43 cellular contexts compared by ENCODE assay signal in genomic region chr16:48115299-48115698, GRCh38. TPM values are rescaled to one million over a fixed set of nuclear protein-coding genes. Genes with fewer than 3 reads are reported as not detected.
"Had no signal": no experiment of that assay in that cellular context is flagged by ENCODE, and none has a peak within 500 bp of the region (broad histone marks: within the 10 kb centered on the region; RNA-seq: fewer than 3 reads in every experiment).

No MANE protein-coding gene starts in this region.

- H3K9me3 ChIP-seq: adrenal gland, ascending aorta, body of pancreas, breast epithelium had no signal

- ATAC-seq: activated naive CD4-positive, alpha-beta T cell treated with anti-CD3 and anti-CD28 coated beads, Interleukin-2, amount 50 U/mL, for 72 hours; activated naive CD8-positive, alpha-beta T cell treated with anti-CD3 and anti-CD28 coated beads, Interleukin-2, amount 50 U/mL, for 24 hours; activated T-cell treated with anti-CD3 and anti-CD28 coated beads, Interleukin-2, amount 50 U/mL, for 4 hours; activated T-cell treated with anti-CD3 and anti-CD28 coated beads, Interleukin-2, amount 50 U/mL, for 72 hours; activated T-helper 17 cell treated with anti-CD3 and anti-CD28 coated beads, Interleukin-2, amount 50 U/mL, for 72 hours; body of pancreas had no signal

- H3K4me1 ChIP-seq: adrenal gland, ascending aorta, breast epithelium had no signal

- H3K9me3 Mint-ChIP-seq: activated naive CD4-positive, alpha-beta T cell treated with anti-CD3 and anti-CD28 coated beads for 36 hours; activated naive CD4-positive, alpha-beta T cell treated with anti-CD3 and anti-CD28 coated beads, Interleukin-2, amount 10 ng/mL, durations not matched to agents 7 days and 5 days; activated naive CD4-positive, alpha-beta T cell treated with anti-CD3 and anti-CD28 coated beads, Interleukin-2, amount 50 U/mL, for 24 hours; activated naive CD4-positive, alpha-beta T cell treated with anti-CD3 and anti-CD28 coated beads, Interleukin-2, amount 50 U/mL, for 72 hours; activated naive CD8-positive, alpha-beta T cell treated with anti-CD3 and anti-CD28 coated beads for 36 hours; activated naive CD8-positive, alpha-beta T cell treated with anti-CD3 and anti-CD28 coated beads, Interleukin-2, amount 10 ng/mL, durations not matched to agents 7 days and 5 days; activated naive CD8-positive, alpha-beta T cell treated with anti-CD3 and anti-CD28 coated beads, Interleukin-2, amount 50 U/mL, for 24 hours; activated T-cell treated with anti-CD3 and anti-CD28 coated beads, Interleukin-2, amount 50 U/mL, for 24 hours; activated T-cell treated with anti-CD3 and anti-CD28 coated beads, Interleukin-2, amount 50 U/mL, for 4 hours; activated T-cell treated with anti-CD3 and anti-CD28 coated beads, Interleukin-2, amount 50 U/mL, for 72 hours; activated T-helper 1 cell treated with anti-CD3 and anti-CD28 coated beads, Interleukin-12 subunit alpha, Interleukin-12 subunit beta, Interleukin-2, Interleukin-4 antibody, amounts not matched to agents 30 ng/mL and 10 ng/mL and 1 ng/mL, durations not matched to agents 14 hours and 24 hours and 36 hours; activated T-helper 17 cell treated with anti-CD3 and anti-CD28 coated beads, Interleukin-2, amount 50 U/mL, for 72 hours; activated T-helper 2 cell treated with anti-CD3 and anti-CD28 coated beads, Interferon-gamma antibody, Interleukin-2, Interleukin-4, amounts not matched to agents 10 μg/mL and 5 μg/mL and 100 μg/mL, durations not matched to agents 14 hours and 24 hours and 36 hours; central memory CD8-positive, alpha-beta T cell had no signal

- H3K27ac Mint-ChIP-seq: activated naive CD4-positive, alpha-beta T cell treated with anti-CD3 and anti-CD28 coated beads for 36 hours; activated naive CD4-positive, alpha-beta T cell treated with anti-CD3 and anti-CD28 coated beads, Interleukin-2, amount 10 ng/mL, durations not matched to agents 7 days and 5 days; activated naive CD4-positive, alpha-beta T cell treated with anti-CD3 and anti-CD28 coated beads, Interleukin-2, amount 50 U/mL, for 24 hours; activated naive CD4-positive, alpha-beta T cell treated with anti-CD3 and anti-CD28 coated beads, Interleukin-2, amount 50 U/mL, for 72 hours; activated naive CD8-positive, alpha-beta T cell; activated naive CD8-positive, alpha-beta T cell treated with anti-CD3 and anti-CD28 coated beads for 36 hours; activated naive CD8-positive, alpha-beta T cell treated with anti-CD3 and anti-CD28 coated beads, Interleukin-2, amount 10 ng/mL, durations not matched to agents 7 days and 5 days; activated naive CD8-positive, alpha-beta T cell treated with anti-CD3 and anti-CD28 coated beads, Interleukin-2, amount 50 U/mL, for 24 hours; activated T-cell treated with anti-CD3 and anti-CD28 coated beads, Interleukin-2, amount 50 U/mL, for 24 hours; activated T-cell treated with anti-CD3 and anti-CD28 coated beads, Interleukin-2, amount 50 U/mL, for 72 hours; activated T-helper 1 cell treated with anti-CD3 and anti-CD28 coated beads, Interleukin-12 subunit alpha, Interleukin-12 subunit beta, Interleukin-2, Interleukin-4 antibody, amounts not matched to agents 30 ng/mL and 10 ng/mL and 1 ng/mL, durations not matched to agents 14 hours and 24 hours and 36 hours; activated T-helper 17 cell treated with anti-CD3 and anti-CD28 coated beads, Interleukin-2, amount 50 U/mL, for 72 hours; activated T-helper 2 cell treated with anti-CD3 and anti-CD28 coated beads, Interferon-gamma antibody, Interleukin-2, Interleukin-4, amounts not matched to agents 10 μg/mL and 5 μg/mL and 100 μg/mL, durations not matched to agents 14 hours and 24 hours and 36 hours had no signal

- H3K27ac ChIP-seq: adrenal gland, ascending aorta, body of pancreas, brain microvascular endothelial cell, breast epithelium, cardiac muscle cell had no signal

- H3K4me3 Mint-ChIP-seq: activated naive CD4-positive, alpha-beta T cell treated with anti-CD3 and anti-CD28 coated beads for 36 hours; activated naive CD4-positive, alpha-beta T cell treated with anti-CD3 and anti-CD28 coated beads, Interleukin-2, amount 10 ng/mL, durations not matched to agents 7 days and 5 days; activated naive CD4-positive, alpha-beta T cell treated with anti-CD3 and anti-CD28 coated beads, Interleukin-2, amount 50 U/mL, for 24 hours; activated naive CD8-positive, alpha-beta T cell; activated naive CD8-positive, alpha-beta T cell treated with anti-CD3 and anti-CD28 coated beads for 36 hours; activated naive CD8-positive, alpha-beta T cell treated with anti-CD3 and anti-CD28 coated beads, Interleukin-2, amount 10 ng/mL, durations not matched to agents 7 days and 5 days; activated naive CD8-positive, alpha-beta T cell treated with anti-CD3 and anti-CD28 coated beads, Interleukin-2, amount 50 U/mL, for 24 hours; activated T-cell treated with anti-CD3 and anti-CD28 coated beads, Interleukin-2, amount 50 U/mL, for 24 hours; activated T-cell treated with anti-CD3 and anti-CD28 coated beads, Interleukin-2, amount 50 U/mL, for 4 hours; activated T-cell treated with anti-CD3 and anti-CD28 coated beads, Interleukin-2, amount 50 U/mL, for 72 hours; activated T-helper 1 cell treated with anti-CD3 and anti-CD28 coated beads, Interleukin-12 subunit alpha, Interleukin-12 subunit beta, Interleukin-2, Interleukin-4 antibody, amounts not matched to agents 30 ng/mL and 10 ng/mL and 1 ng/mL, durations not matched to agents 14 hours and 24 hours and 36 hours; activated T-helper 17 cell treated with anti-CD3 and anti-CD28 coated beads, Interleukin-2, amount 50 U/mL, for 72 hours; brain; central memory CD8-positive, alpha-beta T cell had no signal

- H3K27me3 ChIP-seq: adrenal gland, ascending aorta, body of pancreas, brain microvascular endothelial cell, breast epithelium, cardiac muscle cell had no signal

- H3K27me3 Mint-ChIP-seq: activated naive CD8-positive, alpha-beta T cell treated with anti-CD3 and anti-CD28 coated beads for 36 hours; brain had no signal

- H3K36me3 Mint-ChIP-seq: activated naive CD4-positive, alpha-beta T cell treated with anti-CD3 and anti-CD28 coated beads, Interleukin-2, amount 10 ng/mL, durations not matched to agents 7 days and 5 days; activated naive CD4-positive, alpha-beta T cell treated with anti-CD3 and anti-CD28 coated beads, Interleukin-2, amount 50 U/mL, for 24 hours; activated naive CD4-positive, alpha-beta T cell treated with anti-CD3 and anti-CD28 coated beads, Interleukin-2, amount 50 U/mL, for 72 hours; activated naive CD8-positive, alpha-beta T cell; activated naive CD8-positive, alpha-beta T cell treated with anti-CD3 and anti-CD28 coated beads for 36 hours; activated naive CD8-positive, alpha-beta T cell treated with anti-CD3 and anti-CD28 coated beads, Interleukin-2, amount 10 ng/mL, durations not matched to agents 7 days and 5 days; brain had no signal

- H3K4me1 Mint-ChIP-seq: activated naive CD4-positive, alpha-beta T cell treated with anti-CD3 and anti-CD28 coated beads, Interleukin-2, amount 10 ng/mL, durations not matched to agents 7 days and 5 days; activated naive CD4-positive, alpha-beta T cell treated with anti-CD3 and anti-CD28 coated beads, Interleukin-2, amount 50 U/mL, for 24 hours; activated naive CD8-positive, alpha-beta T cell treated with anti-CD3 and anti-CD28 coated beads for 36 hours; activated naive CD8-positive, alpha-beta T cell treated with anti-CD3 and anti-CD28 coated beads, Interleukin-2, amount 10 ng/mL, durations not matched to agents 7 days and 5 days; activated naive CD8-positive, alpha-beta T cell treated with anti-CD3 and anti-CD28 coated beads, Interleukin-2, amount 50 U/mL, for 24 hours; activated T-helper 17 cell treated with anti-CD3 and anti-CD28 coated beads, Interleukin-2, amount 50 U/mL, for 72 hours; central memory CD8-positive, alpha-beta T cell had no signal

- DNase-seq: activated effector memory CD4-positive, alpha-beta T cell treated with anti-CD3 and anti-CD28 coated beads, Interleukin-2, amount 50 U/mL, for 16 hours; activated effector memory CD4-positive, alpha-beta T cell treated with Interleukin-2 at 50 U/mL for 16 hours; activated gamma-delta T cell; activated gamma-delta T cell treated with Interleukin-2 at 50 U/mL for 16 hours; activated naive CD4-positive, alpha-beta T cell; activated naive CD4-positive, alpha-beta T cell treated with anti-CD3 and anti-CD28 coated beads for 36 hours; activated naive CD4-positive, alpha-beta T cell treated with anti-CD3 and anti-CD28 coated beads, Interleukin-2, amount 10 ng/mL, durations not matched to agents 7 days and 5 days; activated naive CD4-positive, alpha-beta T cell treated with anti-CD3 and anti-CD28 coated beads, Interleukin-2, amount 50 U/mL, for 16 hours; activated naive CD4-positive, alpha-beta T cell treated with Interleukin-2 at 50 U/mL for 16 hours; activated naive CD8-positive, alpha-beta T cell treated with anti-CD3 and anti-CD28 coated beads for 36 hours; activated naive CD8-positive, alpha-beta T cell treated with anti-CD3 and anti-CD28 coated beads, Interleukin-2, amount 10 ng/mL, durations not matched to agents 7 days and 5 days; activated naive CD8-positive, alpha-beta T cell treated with anti-CD3 and anti-CD28 coated beads, Interleukin-2, amount 50 U/mL, for 24 hours; activated T-cell treated with anti-CD3 and anti-CD28 coated beads for 4 hours; activated T-cell treated with anti-CD3 and anti-CD28 coated beads, Interleukin-2, amount 50 U/mL, for 1 hour; activated T-cell treated with anti-CD3 and anti-CD28 coated beads, Interleukin-2, amount 50 U/mL, for 24 hours; activated T-cell treated with anti-CD3 and anti-CD28 coated beads, Interleukin-2, amount 50 U/mL, for 4 hours; activated T-cell treated with anti-CD3 and anti-CD28 coated beads, Interleukin-2, amount 50 U/mL, for 48 hours; activated T-cell treated with anti-CD3 and anti-CD28 coated beads, Interleukin-2, amount 50 U/mL, for 72 hours; adrenal gland; amniotic stem cell; amygdala; anterior cingulate cortex; aorta; body of pancreas; brain microvascular endothelial cell; caudate nucleus; central memory CD4-positive, alpha-beta T cell; cerebellar nuclear complex had no signal

- H3K4me3 ChIP-seq: adrenal gland, ascending aorta, body of pancreas, breast epithelium, cardiac muscle cell had no signal

- H3K36me3 ChIP-seq: adrenal gland, ascending aorta, brain microvascular endothelial cell, breast epithelium, cardiac muscle cell had no signal

RNA-seq across cellular contexts. Expression of gene ABCC12, which starts 40.5 kb away (rescaled TPM):
- total RNA-seq: activated naive CD4-positive, alpha-beta T cell treated with anti-CD3 and anti-CD28 coated beads for 36 hours; activated naive CD4-positive, alpha-beta T cell treated with anti-CD3 and anti-CD28 coated beads, Interleukin-2, amount 50 U/mL, for 72 hours; activated naive CD8-positive, alpha-beta T cell treated with anti-CD3 and anti-CD28 coated beads for 36 hours; activated naive CD8-positive, alpha-beta T cell treated with anti-CD3 and anti-CD28 coated beads, Interleukin-2, amount 10 ng/mL, durations not matched to agents 7 days and 5 days; activated T-cell treated with anti-CD3 and anti-CD28 coated beads, Interleukin-2, amount 50 U/mL, for 4 hours; activated T-cell treated with anti-CD3 and anti-CD28 coated beads, Interleukin-2, amount 50 U/mL, for 72 hours; activated T-helper 1 cell treated with anti-CD3 and anti-CD28 coated beads, Interleukin-12 subunit alpha, Interleukin-12 subunit beta, Interleukin-2, Interleukin-4 antibody, amounts not matched to agents 30 ng/mL and 10 ng/mL and 1 ng/mL, durations not matched to agents 14 hours and 24 hours and 36 hours; activated T-helper 17 cell treated with anti-CD3 and anti-CD28 coated beads, Interleukin-2, amount 50 U/mL, for 72 hours; activated T-helper 2 cell treated with anti-CD3 and anti-CD28 coated beads, Interferon-gamma antibody, Interleukin-2, Interleukin-4, amounts not matched to agents 10 μg/mL and 5 μg/mL and 100 μg/mL, durations not matched to agents 14 hours and 24 hours and 36 hours; adrenal gland; aorta; ascending aorta; astrocyte; body of pancreas; bronchial epithelial cell; cardiac muscle cell; cardiac septum had no signal
- polyA plus RNA-seq: adipose tissue, adrenal gland, cardiac muscle cell had no signal
